9 cellular contexts compared by ENCODE assay signal in the genomic region with DNA sequence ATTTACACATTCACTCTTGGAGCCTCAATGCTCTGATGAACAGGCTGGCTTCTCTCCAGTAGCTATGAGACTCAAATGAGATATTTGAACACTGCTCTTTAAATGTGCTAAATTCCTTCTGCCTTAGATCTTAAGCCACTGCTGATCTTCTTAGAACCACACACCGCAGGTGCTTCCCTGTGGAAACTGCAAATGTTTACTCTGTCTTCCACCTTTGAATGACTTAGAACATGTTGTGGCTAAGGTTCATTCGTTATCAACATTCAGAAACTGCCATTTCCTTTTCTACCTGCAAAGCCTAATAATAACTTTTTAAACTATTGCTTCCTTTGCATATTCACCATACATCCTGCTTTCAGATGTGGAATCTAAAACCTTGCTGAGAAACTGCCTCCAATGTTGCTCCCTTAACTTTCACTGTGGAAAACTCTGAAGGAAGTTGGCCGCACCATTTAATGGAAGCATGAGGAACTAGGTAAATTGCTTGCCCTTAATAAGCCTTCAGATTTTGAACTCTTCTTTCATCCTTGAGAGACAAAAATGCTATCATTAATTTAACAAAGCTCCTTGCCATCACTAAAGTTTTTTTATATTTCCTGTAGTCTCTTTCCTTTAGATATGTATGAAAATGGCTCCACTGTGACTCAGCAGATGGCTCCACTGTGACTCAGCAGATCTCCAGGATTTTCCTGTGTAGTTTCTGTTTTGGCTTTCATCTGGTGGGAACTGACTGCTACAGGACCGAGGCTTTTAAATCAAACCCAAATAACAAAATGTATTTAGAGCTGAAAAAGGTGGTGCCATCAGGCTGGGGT.
DNase-seq lines count a peak whose midpoint lies in the region; ATAC-seq and TF ChIP-seq lines count a peak whose summit lies in the region.
"Had no signal": no experiment of that assay in that cellular context is flagged by ENCODE, and none has a peak within 500 bp of the region (broad histone marks: within the 10 kb centered on the region; RNA-seq: fewer than 3 reads in every experiment).

No MANE protein-coding gene starts in this region.

- H3K27ac Mint-ChIP-seq in activated T-cell treated with anti-CD3 and anti-CD28 coated beads, Interleukin-2, amount 50 U/mL, for 24 hours = no peak overlapping the region
- no peak overlapping the region for H3K27ac Mint-ChIP-seq in progenitor cell of endocrine pancreas

- no peak overlapping the region for H3K4me3 Mint-ChIP-seq in activated T-cell treated with anti-CD3 and anti-CD28 coated beads, Interleukin-2, amount 50 U/mL, for 24 hours
- H3K4me3 Mint-ChIP-seq in progenitor cell of endocrine pancreas (ENCODE audit: low read depth) = no peak overlapping the region

- H3K9me3 ChIP-seq in PC-9 (ENCODE audit: insufficient read depth, low read depth) = peaks cover 16% of the 10 kb centered on the region
- H3K9me3 ChIP-seq in skeletal muscle satellite cell (replicated peaks; ENCODE audit: low read length) = no peaks in the 10 kb centered on the region
- H3K9me3 ChIP-seq: testis had no signal

- no peaks in the 10 kb centered on the region for H4K20me1 ChIP-seq in PC-9 (ENCODE audit: insufficient read depth)

- ATAC-seq in GM18502 (IDR thresholded peaks at IDR 0.05; ENCODE audit: poor library complexity, unreplicated experiment) = no peak

- POLR2A ChIA-PET in PC-9 (lab: Charles Lee; ENCODE audit: unreplicated experiment) = interaction anchor here (0.7 kb wide), 1 partner anchor 13 kb away, joined by 7 read pairs; no protein-coding TSS in a partner anchor

- H3K79me2 ChIP-seq in PC-9 (ENCODE audit: low read depth) = no peaks in the 10 kb centered on the region

- BruUV-seq in PC-9 (replicated peaks; lab: Mats Ljungman, UMichigan) = no TSS peak

- H3K27me3 Mint-ChIP-seq in activated T-cell treated with anti-CD3 and anti-CD28 coated beads, Interleukin-2, amount 50 U/mL, for 24 hours = no peaks in the 10 kb centered on the region
- no peaks in the 10 kb centered on the region for H3K27me3 Mint-ChIP-seq in progenitor cell of endocrine pancreas

- H3K4me1 ChIP-seq in PC-9 (replicated peaks; ENCODE audit: insufficient read depth) = peaks cover 23% of the 10 kb centered on the region
- peaks cover 70% of the 10 kb centered on the region for H3K4me1 ChIP-seq in skeletal muscle satellite cell (ENCODE audit: control insufficient read depth, insufficient read depth, low read length)
- H3K4me1 ChIP-seq: testis had no signal

- H3K36me3 ChIP-seq in PC-9 (ENCODE audit: low read depth) (no peaks in the 10 kb centered on the region), skeletal muscle satellite cell (ENCODE audit: insufficient read depth, low read length) (no peaks in the 10 kb centered on the region)

- H3F3A ChIP-seq in PC-9 (ENCODE audit: insufficient read depth, low read depth) = no peaks in the 10 kb centered on the region

- no peaks in the 10 kb centered on the region for H3K9me2 ChIP-seq in PC-9 (ENCODE audit: insufficient read depth)

- peaks cover 33% of the 10 kb centered on the region for H3K4me1 Mint-ChIP-seq in activated T-cell treated with anti-CD3 and anti-CD28 coated beads, Interleukin-2, amount 50 U/mL, for 24 hours (ENCODE audit: low read depth)
- peaks cover 3% of the 10 kb centered on the region for H3K4me1 Mint-ChIP-seq in progenitor cell of endocrine pancreas (ENCODE audit: low read depth)

- TF ChIP-seq CTCF in PC-9 (conservative IDR thresholded peaks at IDR 0.05) = no peak
- TF ChIP-seq CTCF in choroid plexus epithelial cell (conservative IDR thresholded peaks at IDR 0.05; ENCODE audit: low read depth, low read length) = no peak
- TF ChIP-seq CTCF in progenitor cell of endocrine pancreas (IDR thresholded peaks at IDR 0.05; ENCODE audit: unreplicated experiment) = no peak

- 0 out of 2 replicates have a peak overlapping the region, but pooled peaks have one; percentile 8 for H2AFZ ChIP-seq in PC-9

- peak overlapping the region; percentile 25 for H3K9ac ChIP-seq in skeletal muscle satellite cell (ENCODE audit: low read depth, low read length)

- CTCF ChIA-PET in PC-9 (lab: Charles Lee) = no interaction called here

- intact Hi-C loops in PC-9 (cut with micrococcal nuclease; ENCODE audit: unreplicated experiment) = no loop called here

- DNase-seq in activated T-cell treated with anti-CD3 and anti-CD28 coated beads for 4 hours = peak; percentile 9
- no peak for DNase-seq in activated T-cell treated with anti-CD3 and anti-CD28 coated beads, Interleukin-2, amount 50 U/mL, for 24 hours
- no peak for DNase-seq in PC-9
- DNase-seq in choroid plexus epithelial cell (ENCODE audit: low read depth) = peak; percentile 95
- no peak for DNase-seq in NCI-H748 (lab: John Stamatoyannopoulos, UW; ENCODE audit: unreplicated experiment)
- DNase-seq in progenitor cell of endocrine pancreas (ENCODE audit: low spot score, unreplicated experiment) = no peak
- DNase-seq: testis had no signal

- peak overlapping the region; percentile 19; the same call in 1 of the 2 replicates for H3K27ac ChIP-seq in PC-9
- H3K27ac ChIP-seq: testis had no signal

- H3K4me3 ChIP-seq in PC-9 (no peak overlapping the region), choroid plexus epithelial cell (ENCODE audit: low read depth, low read length) (no peak overlapping the region), skeletal muscle satellite cell (ENCODE audit: low read length) (no peak overlapping the region)
- H3K4me3 ChIP-seq: testis had no signal

- no peak overlapping the region for H3K4me2 ChIP-seq in PC-9
- peak overlapping the region; percentile 11 for H3K4me2 ChIP-seq in skeletal muscle satellite cell (ENCODE audit: low read length)

- no peaks in the 10 kb centered on the region for H3K27me3 ChIP-seq in PC-9 (ENCODE audit: insufficient read depth, low read depth)
- no peaks in the 10 kb centered on the region for H3K27me3 ChIP-seq in skeletal muscle satellite cell (ENCODE audit: control insufficient read depth, insufficient read depth, low read length)
- H3K27me3 ChIP-seq: testis had no signal

- H3K36me3 Mint-ChIP-seq in activated T-cell treated with anti-CD3 and anti-CD28 coated beads, Interleukin-2, amount 50 U/mL, for 24 hours (ENCODE audit: low read depth) = no peaks in the 10 kb centered on the region
- no peaks in the 10 kb centered on the region for H3K36me3 Mint-ChIP-seq in progenitor cell of endocrine pancreas (ENCODE audit: insufficient read depth)

- H3K9me3 Mint-ChIP-seq in activated T-cell treated with anti-CD3 and anti-CD28 coated beads, Interleukin-2, amount 50 U/mL, for 24 hours = peaks cover 12% of the 10 kb centered on the region
- H3K9me3 Mint-ChIP-seq in progenitor cell of endocrine pancreas (ENCODE audit: low read depth) = peaks cover 3% of the 10 kb centered on the region

Comparison
In these comparisons a context has a peak if more than half of its experiments do, and no peak if none do; other contexts are left out.
1. DNase-seq: peak in activated T-cell treated with anti-CD3 and anti-CD28 coated beads for 4 hours (single experiment) and choroid plexus epithelial cell (single experiment); none in activated T-cell treated with anti-CD3 and anti-CD28 coated beads, Interleukin-2, amount 50 U/mL, for 24 hours (single experiment), PC-9 (0 of 2), NCI-H748 (single experiment) and progenitor cell of endocrine pancreas (single experiment).